Comparison of ENCODE assay signal across 17 cellular contexts in the genomic region with DNA sequence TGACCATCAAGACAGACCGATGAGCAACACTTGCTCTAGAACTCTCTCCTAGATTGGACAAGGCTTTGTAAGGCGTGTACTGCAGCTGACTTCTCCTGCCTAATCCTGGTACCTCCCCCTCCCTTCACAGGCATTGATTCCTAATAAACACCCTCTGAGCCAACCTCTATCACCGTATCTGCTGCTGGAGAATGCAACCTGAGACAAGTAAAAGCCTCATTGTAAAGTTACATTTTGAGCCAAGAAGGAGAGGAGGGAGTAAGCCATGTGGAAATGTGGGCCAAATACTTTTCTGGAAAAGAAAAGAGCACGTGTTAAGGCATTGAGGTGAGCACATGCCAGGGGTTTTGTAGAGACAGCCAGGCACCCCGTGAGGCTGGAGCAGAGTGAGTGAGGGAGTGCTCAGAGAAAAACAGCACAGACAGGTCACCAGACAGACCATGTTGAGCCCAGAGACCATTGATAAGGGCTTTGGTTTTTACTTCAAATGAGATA. TPM values are rescaled to one million over a fixed set of nuclear protein-coding genes. Genes with fewer than 3 reads are reported as not detected.
A peak's percentile ranks its signal among the peaks of the same experiment; 100 is the strongest.
DNase-seq lines count a peak whose midpoint lies in the region; ATAC-seq, FAIRE-seq and TF ChIP-seq lines count a peak whose summit lies in the region.
"Had no signal": no experiment of that assay in that cellular context is flagged by ENCODE, and none has a peak within 500 bp of the region (broad histone marks: within the 10 kb centered on the region; RNA-seq: fewer than 3 reads in every experiment).

No MANE protein-coding gene starts in this region.

- H3K9me3 Mint-ChIP-seq in type B pancreatic cell, result no peaks in the 10 kb centered on the region
- H3K9me3 Mint-ChIP-seq: stimulated activated effector memory CD8-positive, alpha-beta T cell treated with anti-CD3 and anti-CD28 coated beads, Interleukin-12 subunit alpha, Interleukin-12 subunit beta, amount 100 ng/mL, for 72 hours had no signal

- in situ Hi-C loops in HepG2 (cut with HindIII; ENCODE audit: extremely low pct_ligation_motif_present, low pct_unique_long_range_greater_than_20kb), result no loop called here

- H3K9me2 ChIP-seq in hepatocyte (replicated peaks; ENCODE audit: insufficient read depth), result no peaks in the 10 kb centered on the region

- TF ChIP-seq POLR2A in HepG2 (IDR thresholded peaks at IDR 0.05; ENCODE audit: insufficient read depth in 1 of 2, low read depth in 2 of 2, low read length in 2 of 2), result no peak
- TF ChIP-seq POLR2A in right lobe of liver (IDR thresholded peaks at IDR 0.05), result no peak

- H3K27ac Mint-ChIP-seq in type B pancreatic cell, result peak overlapping the region; percentile 2

- H3K79me2 ChIP-seq in HepG2 (ENCODE audit: insufficient read depth, low read length), result peaks cover 24% of the 10 kb centered on the region
- peaks cover 26% of the 10 kb centered on the region for H3K79me2 ChIP-seq in hepatocyte

- peaks cover 19% of the 10 kb centered on the region for H3K4me1 Mint-ChIP-seq in type B pancreatic cell (ENCODE audit: unreplicated experiment)

- H3K4me1 ChIP-seq in HepG2 (ENCODE audit: insufficient read depth, low read length) (peaks cover 40% of the 10 kb centered on the region), right lobe of liver (peaks cover 0 to 9% (median 0%) of the 10 kb centered on the region in 4 donors), hepatocyte (ENCODE audit: insufficient read depth) (peaks cover 10% of the 10 kb centered on the region)

- POLR2A ChIA-PET in HepG2 (lab: Yijun Ruan, JAX), result no interaction called here

- intact Hi-C loops in HepG2 (cut with micrococcal nuclease; ENCODE audit: unreplicated experiment) (no loop called here), right lobe of liver (cut with DNase I) (no loop called here)

- FAIRE-seq in HepG2 (lab: Jason Lieb, UNC), result no peak

- H3K9me3 ChIP-seq in HepG2 (ENCODE audit: low read length), result no peaks in the 10 kb centered on the region
- no peaks in the 10 kb centered on the region for H3K9me3 ChIP-seq in right lobe of liver
- no peaks in the 10 kb centered on the region for H3K9me3 ChIP-seq in WERI-Rb-1 (ENCODE audit: severe bottlenecking)
- no peaks in the 10 kb centered on the region for H3K9me3 ChIP-seq in hepatocyte (ENCODE audit: low read depth)
- H3K9me3 ChIP-seq: right atrium auricular region had no signal

- H3K36me3 Mint-ChIP-seq in type B pancreatic cell, result peaks cover 4% of the 10 kb centered on the region

- peaks cover 4% of the 10 kb centered on the region for H3K27me3 Mint-ChIP-seq in type B pancreatic cell

- H3K4me3 Mint-ChIP-seq in type B pancreatic cell, result no peak overlapping the region
- H3K4me3 Mint-ChIP-seq: stimulated activated effector memory CD8-positive, alpha-beta T cell treated with anti-CD3 and anti-CD28 coated beads, Interleukin-12 subunit alpha, Interleukin-12 subunit beta, amount 100 ng/mL, for 72 hours had no signal

- no peak for TF ChIP-seq RAD21 in HepG2 (CRISPR knock-in tag; IDR thresholded peaks at IDR 0.05)

- no peak overlapping the region for H3K27ac ChIP-seq in HepG2 (ENCODE audit: extremely low read length, insufficient read depth, low read length)
- H3K27ac ChIP-seq in right lobe of liver, result no peak overlapping the region
- H3K27ac ChIP-seq in WERI-Rb-1, result no peak overlapping the region
- no peak overlapping the region for H3K27ac ChIP-seq in hepatocyte
- H3K27ac ChIP-seq: right atrium auricular region, VCaP had no signal

- TF ChIP-seq CTCF in HepG2 (CRISPR knock-in tag; IDR thresholded peaks at IDR 0.05) (no peak), right lobe of liver (IDR thresholded peaks at IDR 0.05) (no peak), WERI-Rb-1 (IDR thresholded peaks at IDR 0.05; ENCODE audit: low read depth, low read length) (no peak), hepatocyte (IDR thresholded peaks at IDR 0.05; ENCODE audit: poor library complexity) (no peak), type B pancreatic cell (conservative IDR thresholded peaks at IDR 0.05) (no peak)

- ATAC-seq in HepG2 (no peak), right lobe of liver (no peak), HG03159 (IDR thresholded peaks at IDR 0.05; ENCODE audit: unreplicated experiment) (no peak), GM18870 (IDR thresholded peaks at IDR 0.05; ENCODE audit: unreplicated experiment) (no peak)
- ATAC-seq: stimulated activated effector memory CD8-positive, alpha-beta T cell treated with anti-CD3 and anti-CD28 coated beads, Interleukin-12 subunit alpha, Interleukin-12 subunit beta, amount 100 ng/mL, for 72 hours had no signal

- H3K4me2 ChIP-seq in HepG2 (ENCODE audit: low read depth, low read length) (no peak overlapping the region), hepatocyte (no peak overlapping the region)

- no peak for DNase-seq in HepG2 (ENCODE audit: low spot score)
- DNase-seq in right lobe of liver, result no peak
- peak; percentile 30 for DNase-seq in WERI-Rb-1
- no peak for DNase-seq in hepatocyte (ENCODE audit: low spot score)
- DNase-seq in type B pancreatic cell (ENCODE audit: extremely low spot score, unreplicated experiment), result no peak
- DNase-seq in epidermal melanocyte (ENCODE audit: insufficient read length, low spot score), result no peak
- DNase-seq: activated T-cell treated with anti-CD3 and anti-CD28 coated beads, Interleukin-2, amount 50 U/mL, for 48 hours; DMS79 treated with DMSO at 0.1 percent for 48 hours; Kasumi-1; kidney glomerular epithelial cell; NCI-H2029 treated with DMSO at 0.1 percent for 48 hours; stimulated activated CD4-positive, alpha-beta T cell treated with anti-CD3 and anti-CD28 coated beads, Interleukin-4, amount 100 ng/mL, for 24 hours had no signal

- H3K9ac ChIP-seq in HepG2 (ENCODE audit: insufficient read depth, low read depth, low read length), result no peak overlapping the region

- H3K27me3 ChIP-seq in HepG2 (ENCODE audit: control insufficient read depth in 1 of 2, insufficient read depth in 2 of 2, low read length in 2 of 2) (no peaks in the 10 kb centered on the region; a peak in 1 of 5 replicates), right lobe of liver (no peaks in the 10 kb centered on the region), WERI-Rb-1 (ENCODE audit: insufficient read depth, low read depth, severe bottlenecking) (no peaks in the 10 kb centered on the region), hepatocyte (no peaks in the 10 kb centered on the region)
- H3K27me3 ChIP-seq: right atrium auricular region had no signal

- H3K36me3 ChIP-seq in HepG2 (replicated peaks in 1 of 2; ENCODE audit: control insufficient read depth in 1 of 2, insufficient read depth in 2 of 2, low read length in 2 of 2) (no peaks in the 10 kb centered on the region), right lobe of liver (no peaks in the 10 kb centered on the region), WERI-Rb-1 (no peaks in the 10 kb centered on the region; the same call in 1 of the 2 replicates), hepatocyte (replicated peaks; ENCODE audit: insufficient read depth, low read depth) (no peaks in the 10 kb centered on the region)
- H3K36me3 ChIP-seq: right atrium auricular region had no signal

- TF ChIP-seq EP300 in HepG2 (IDR thresholded peaks at IDR 0.05; ENCODE audit: low read depth in 2 of 2, low read length in 2 of 2) (no peak), HepG2 (CRISPR knock-in tag; IDR thresholded peaks at IDR 0.05; ENCODE audit: borderline replicate concordance) (no peak)

- CTCF ChIA-PET in HepG2 (lab: Yijun Ruan, JAX; ENCODE audit: low intra/inter-chr PET ratio, low total read pairs), result no interaction called here

- 75% methylated on average over 5 of the region's 5 CpGs for WGBS in HepG2 (ENCODE audit: low lambda C conversion rate)
- WGBS in right lobe of liver (ENCODE audit: insufficient coverage, low coverage, low lambda C conversion rate, missing lambda C conversion rate), result 68% methylated on average over 5 of the region's 5 CpGs
- 19% methylated on average over 5 of the region's 5 CpGs for WGBS in hepatocyte (ENCODE audit: low lambda C conversion rate, missing lambda C conversion rate)

- H2AFZ ChIP-seq in HepG2 (ENCODE audit: low read length) (peak overlapping the region; percentile 52), hepatocyte (peak overlapping the region; percentile 23)

- H3K4me3 ChIP-seq in HepG2 (replicated peaks in 1 of 3; ENCODE audit: insufficient read depth in 1 of 3, low read depth in 2 of 3, low read length in 3 of 3) (no peak overlapping the region), right lobe of liver (no peak overlapping the region), WERI-Rb-1 (ENCODE audit: low read depth, low read length) (no peak overlapping the region), hepatocyte (no peak overlapping the region)
- H3K4me3 ChIP-seq: right atrium auricular region had no signal

- no TSS peak for BruUV-seq in HepG2 (replicated peaks; lab: Mats Ljungman, UMichigan)

- 0 out of 2 replicates have a peak, but pooled peaks cover 7% of the 10 kb centered on the region for H4K20me1 ChIP-seq in HepG2 (ENCODE audit: insufficient read depth, low read length)
- H4K20me1 ChIP-seq in hepatocyte (ENCODE audit: insufficient read depth, poor library complexity, severe bottlenecking), result peaks cover 7% of the 10 kb centered on the region

RNA-seq across cellular contexts. Expression of gene WDFY1, which starts 2.6 kb away (rescaled TPM):
- total RNA-seq in HepG2 (2016; rRNA removed; fragmentation: Illumina TruSeq; extraction: Trizol) (77.0 and 92.1 TPM in 2 replicates), right lobe of liver (10 to 100 TPM; 19.7 to 28.0 (median 21.4) TPM), hepatocyte (66.6 and 68.3 TPM in 2 replicates), type B pancreatic cell (ENCODE audit: low replicate concordance) (38.2 and 45.5 TPM in 2 replicates)
- 11.5 and 14.6 TPM in 2 replicates for total RNA-seq in HepG2 (2016; cell fraction: cytosol; rRNA removed; fragmentation: Illumina TruSeq; extraction: Trizol; ENCODE audit: low read depth)
- total RNA-seq in HepG2 (2016; cell fraction: insoluble cytoplasmic fraction; rRNA removed; fragmentation: Illumina TruSeq; extraction: Trizol), result 74.9 and 94.6 TPM in 2 replicates
- 26.9 and 28.9 TPM in 2 replicates for total RNA-seq in HepG2 (2016; cell fraction: membrane; rRNA removed; fragmentation: Illumina TruSeq; extraction: Trizol)
- 97.2 and 104 TPM in 2 replicates for total RNA-seq in HepG2 (2016; cell fraction: nucleus; rRNA removed; fragmentation: Illumina TruSeq; extraction: Trizol)
- polyA plus RNA-seq in HepG2 (2011; rRNA removed) (77.1 and 78.4 TPM in 2 replicates), hepatocyte (40.4 and 45.6 TPM in 2 replicates)
- polyA plus RNA-seq in HepG2 (2011; cell fraction: cytosol; rRNA removed), result 40.1 and 47.7 TPM in 2 replicates
- polyA plus RNA-seq in HepG2 (2011; cell fraction: nucleus; rRNA removed), result 98.7 and 128 TPM in 2 replicates
- polyA plus RNA-seq in HepG2 (2012), result 36.5 and 42.3 TPM in 2 replicates
- polyA plus RNA-seq in HepG2 (2016; cell fraction: cytosol; fragmentation: Illumina TruSeq; extraction: Trizol; ENCODE audit: low read depth), result 4.0 and 4.3 TPM in 2 replicates
- polyA plus RNA-seq in HepG2 (2016; cell fraction: insoluble cytoplasmic fraction; fragmentation: Illumina TruSeq; extraction: Trizol; ENCODE audit: low read depth), result 72.6 and 75.5 TPM in 2 replicates
- 10.6 and 12.5 TPM in 2 replicates for polyA plus RNA-seq in HepG2 (2016; cell fraction: membrane; fragmentation: Illumina TruSeq; extraction: Trizol; ENCODE audit: low read depth)
- 136 and 138 TPM in 2 replicates for polyA plus RNA-seq in HepG2 (2016; cell fraction: nucleus; fragmentation: Illumina TruSeq; extraction: Trizol; ENCODE audit: insufficient read depth, low read depth)
- 55.3 and 443 TPM in 2 replicates for polyA minus RNA-seq in HepG2 (2011; rRNA and poly(A)+ RNA removed; ENCODE audit: low replicate concordance)
- polyA minus RNA-seq in HepG2 (2011; cell fraction: cytosol; rRNA and poly(A)+ RNA removed), result 49.8 and 57.9 TPM in 2 replicates
- polyA minus RNA-seq in HepG2 (2011; cell fraction: nucleus; rRNA and poly(A)+ RNA removed), result 186 and 218 TPM in 2 replicates

RNA-seq across cellular contexts. Expression of gene MRPL44, which starts 9.5 kb away (rescaled TPM):
- total RNA-seq in HepG2 (2016; rRNA removed; fragmentation: Illumina TruSeq; extraction: Trizol) (78.0 and 101 TPM in 2 replicates), right lobe of liver (10 to 100 TPM; 20.4 to 38.5 (median 23.5) TPM), hepatocyte (46.5 and 49.5 TPM in 2 replicates), type B pancreatic cell (ENCODE audit: low replicate concordance) (27.4 and 29.2 TPM in 2 replicates)
- 19.7 and 21.8 TPM in 2 replicates for total RNA-seq in HepG2 (2016; cell fraction: cytosol; rRNA removed; fragmentation: Illumina TruSeq; extraction: Trizol; ENCODE audit: low read depth)
- 76.1 and 100 TPM in 2 replicates for total RNA-seq in HepG2 (2016; cell fraction: insoluble cytoplasmic fraction; rRNA removed; fragmentation: Illumina TruSeq; extraction: Trizol)
- total RNA-seq in HepG2 (2016; cell fraction: membrane; rRNA removed; fragmentation: Illumina TruSeq; extraction: Trizol), result 38.1 and 39.0 TPM in 2 replicates
- 33.6 TPM in 2 replicates for total RNA-seq in HepG2 (2016; cell fraction: nucleus; rRNA removed; fragmentation: Illumina TruSeq; extraction: Trizol)
- polyA plus RNA-seq in HepG2 (2011; rRNA removed) (31.1 and 38.4 TPM in 2 replicates), hepatocyte (24.7 and 29.0 TPM in 2 replicates)
- polyA plus RNA-seq in HepG2 (2011; cell fraction: cytosol; rRNA removed), result 29.5 and 37.2 TPM in 2 replicates
- polyA plus RNA-seq in HepG2 (2011; cell fraction: nucleus; rRNA removed), result 7.5 and 10.9 TPM in 2 replicates
- 31.9 and 35.7 TPM in 2 replicates for polyA plus RNA-seq in HepG2 (2012)
- polyA plus RNA-seq in HepG2 (2016; cell fraction: cytosol; fragmentation: Illumina TruSeq; extraction: Trizol; ENCODE audit: low read depth), result 10.7 and 11.0 TPM in 2 replicates
- 114 TPM in 2 replicates for polyA plus RNA-seq in HepG2 (2016; cell fraction: insoluble cytoplasmic fraction; fragmentation: Illumina TruSeq; extraction: Trizol; ENCODE audit: low read depth)
- polyA plus RNA-seq in HepG2 (2016; cell fraction: membrane; fragmentation: Illumina TruSeq; extraction: Trizol; ENCODE audit: low read depth), result 18.8 and 22.2 TPM in 2 replicates
- 42.6 and 43.1 TPM in 2 replicates for polyA plus RNA-seq in HepG2 (2016; cell fraction: nucleus; fragmentation: Illumina TruSeq; extraction: Trizol; ENCODE audit: insufficient read depth, low read depth)
- polyA minus RNA-seq in HepG2 (2011; rRNA and poly(A)+ RNA removed; ENCODE audit: low replicate concordance), result 6.2 and 14.6 TPM in 2 replicates
- 25.3 and 29.9 TPM in 2 replicates for polyA minus RNA-seq in HepG2 (2011; cell fraction: cytosol; rRNA and poly(A)+ RNA removed)
- polyA minus RNA-seq in HepG2 (2011; cell fraction: nucleus; rRNA and poly(A)+ RNA removed), result 14.3 and 18.9 TPM in 2 replicates
